1 cellular context compared by ENCODE assay signal in the genomic region with DNA sequence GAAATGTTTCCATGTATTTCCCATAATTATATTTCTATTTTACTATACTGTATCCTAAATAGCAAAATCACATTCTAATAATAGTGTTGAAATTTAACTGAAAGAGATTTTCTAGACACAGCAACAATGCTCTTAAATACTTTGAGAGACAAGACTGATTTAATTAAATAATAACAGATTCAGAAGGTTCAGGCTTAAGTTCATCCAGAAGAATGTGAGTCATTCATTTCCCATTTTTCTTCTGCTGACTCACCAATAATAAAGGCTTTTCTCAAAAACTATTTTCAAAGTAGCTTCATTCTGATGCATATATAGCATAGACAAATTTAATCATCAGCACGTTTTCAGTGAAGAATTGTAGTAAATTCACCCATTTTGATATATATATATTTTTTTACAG.
TF ChIP-seq lines count a peak whose summit lies in the region.

No MANE protein-coding gene starts in this region.

TF ChIP-seq in HepG2, 621 proteins besides CTCF, POLR2A, EP300 and RAD21:
- TF ChIP-seq MAFK (conservative IDR thresholded peaks at IDR 0.05 in 1 of 2, IDR thresholded peaks at IDR 0.05 in 1 of 2; ENCODE audit: low read length in 2 of 2) (peak in 1 of 2 experiments; percentile 25; a peak in 1 of 4 replicates), MAFF (IDR thresholded peaks at IDR 0.05; ENCODE audit: low read depth, low read length) (0 out of 2 replicates have a peak, but pooled peaks have one; percentile 11), ZNF121 (CRISPR knock-in tag; IDR thresholded peaks at IDR 0.05) (no peak)
TF ChIP-seq in HepG2: peak in this region for 2.
